In genomic region chr10:117138838-117139580, GRCh38 we compare ENCODE assay signal across 21 cellular contexts. TPM values are rescaled to one million over a fixed set of nuclear protein-coding genes. Genes with fewer than 3 reads are reported as not detected.
DNase-seq lines count a peak whose midpoint lies in the region; TF ChIP-seq lines count a peak whose summit lies in the region.
"Had no signal": no experiment of that assay in that cellular context is flagged by ENCODE, and none has a peak within 500 bp of the region (broad histone marks: within the 10 kb centered on the region; RNA-seq: fewer than 3 reads in every experiment).

No MANE protein-coding gene starts in this region.

- H3K27ac ChIP-seq in HUES64 (ENCODE audit: low read depth, low read length): no peak overlapping the region
- H3K27ac ChIP-seq: coronary artery, esophagus squamous epithelium, neutrophil had no signal

- peaks cover 66% of the 10 kb centered on the region for H3K27me3 Mint-ChIP-seq in activated T-helper 1 cell treated with anti-CD3 and anti-CD28 coated beads, Interleukin-12 subunit alpha, Interleukin-12 subunit beta, Interleukin-2, Interleukin-4 antibody, amounts not matched to agents 30 ng/mL and 10 ng/mL and 1 ng/mL, durations not matched to agents 14 hours and 24 hours and 36 hours (ENCODE audit: insufficient read depth)
- peaks cover 91% of the 10 kb centered on the region for H3K27me3 Mint-ChIP-seq in mesothelial cell of epicardium (ENCODE audit: low read depth)

- H3K36me3 ChIP-seq in HUES64 (ENCODE audit: insufficient read depth, low read length): no peaks in the 10 kb centered on the region
- H3K36me3 ChIP-seq: esophagus squamous epithelium, HAP-1, neutrophil had no signal

- intact Hi-C loops in activated T-helper 1 cell treated with anti-CD3 and anti-CD28 coated beads, Interleukin-12 subunit alpha, Interleukin-12 subunit beta, Interleukin-2, Interleukin-4 antibody, amounts not matched to agents 30 ng/mL and 10 ng/mL and 1 ng/mL, durations not matched to agents 14 hours and 24 hours and 36 hours (cut with micrococcal nuclease): no loop called here

- H3K4me3 Mint-ChIP-seq in activated T-helper 1 cell treated with anti-CD3 and anti-CD28 coated beads, Interleukin-12 subunit alpha, Interleukin-12 subunit beta, Interleukin-2, Interleukin-4 antibody, amounts not matched to agents 30 ng/mL and 10 ng/mL and 1 ng/mL, durations not matched to agents 14 hours and 24 hours and 36 hours: no peak overlapping the region
- H3K4me3 Mint-ChIP-seq in mesothelial cell of epicardium: peak overlapping the region; percentile 26
- H3K4me3 Mint-ChIP-seq: activated B cell treated with CpG ODN at 0.5 μM for 24 hours had no signal

- no peak for TF ChIP-seq CTCF in mesothelial cell of epicardium (IDR thresholded peaks at IDR 0.05; ENCODE audit: unreplicated experiment)

- WGBS in HUES64: under 1% methylated on average over 16 of the region's 19 CpGs

- H3K9me3 ChIP-seq in HUES64 (ENCODE audit: insufficient read depth, low read depth, low read length): peaks cover 2% of the 10 kb centered on the region; the same call in 1 of the 2 replicates
- H3K9me3 ChIP-seq: esophagus squamous epithelium, HAP-1, neutrophil had no signal

- H3K36me3 Mint-ChIP-seq in activated T-helper 1 cell treated with anti-CD3 and anti-CD28 coated beads, Interleukin-12 subunit alpha, Interleukin-12 subunit beta, Interleukin-2, Interleukin-4 antibody, amounts not matched to agents 30 ng/mL and 10 ng/mL and 1 ng/mL, durations not matched to agents 14 hours and 24 hours and 36 hours (ENCODE audit: low read depth): no peaks in the 10 kb centered on the region
- H3K36me3 Mint-ChIP-seq in mesothelial cell of epicardium: no peaks in the 10 kb centered on the region
- H3K36me3 Mint-ChIP-seq: CD4-positive, alpha-beta memory T cell had no signal

- H3K4me3 ChIP-seq in HUES64 (ENCODE audit: low read length): peak overlapping the region; percentile 35
- H3K4me3 ChIP-seq: HAP-1, lung had no signal

- H3K27me3 ChIP-seq in HUES64 (ENCODE audit: insufficient read depth, low read length): peaks cover 98% of the 10 kb centered on the region

- peak overlapping the region; percentile 65 for H3K27ac Mint-ChIP-seq in activated T-helper 1 cell treated with anti-CD3 and anti-CD28 coated beads, Interleukin-12 subunit alpha, Interleukin-12 subunit beta, Interleukin-2, Interleukin-4 antibody, amounts not matched to agents 30 ng/mL and 10 ng/mL and 1 ng/mL, durations not matched to agents 14 hours and 24 hours and 36 hours
- no peak overlapping the region for H3K27ac Mint-ChIP-seq in mesothelial cell of epicardium
- H3K27ac Mint-ChIP-seq: activated B cell treated with CpG ODN at 0.5 μM for 24 hours; CD4-positive, alpha-beta memory T cell had no signal

- H3K4me1 Mint-ChIP-seq in activated T-helper 1 cell treated with anti-CD3 and anti-CD28 coated beads, Interleukin-12 subunit alpha, Interleukin-12 subunit beta, Interleukin-2, Interleukin-4 antibody, amounts not matched to agents 30 ng/mL and 10 ng/mL and 1 ng/mL, durations not matched to agents 14 hours and 24 hours and 36 hours (ENCODE audit: low read depth): no peaks in the 10 kb centered on the region
- peaks cover 19% of the 10 kb centered on the region for H3K4me1 Mint-ChIP-seq in mesothelial cell of epicardium

- peak overlapping the region; percentile 16; the same call in 1 of the 2 replicates for H3K9ac ChIP-seq in HUES64 (ENCODE audit: low read depth, low read length)

- peaks cover 19% of the 10 kb centered on the region for H3K4me1 ChIP-seq in HUES64 (ENCODE audit: insufficient read depth, low read length)
- H3K4me1 ChIP-seq: HAP-1 had no signal

- no peaks in the 10 kb centered on the region for H3K9me3 Mint-ChIP-seq in activated T-helper 1 cell treated with anti-CD3 and anti-CD28 coated beads, Interleukin-12 subunit alpha, Interleukin-12 subunit beta, Interleukin-2, Interleukin-4 antibody, amounts not matched to agents 30 ng/mL and 10 ng/mL and 1 ng/mL, durations not matched to agents 14 hours and 24 hours and 36 hours
- no peaks in the 10 kb centered on the region for H3K9me3 Mint-ChIP-seq in mesothelial cell of epicardium
- H3K9me3 Mint-ChIP-seq: activated B cell treated with CpG ODN at 0.5 μM for 24 hours had no signal

- DNase-seq in DMS53 (lab: John Stamatoyannopoulos, UW): peak; percentile 43
- no peak for DNase-seq in DMS53 treated with DMSO at 0.1 percent for 48 hours (lab: John Stamatoyannopoulos, UW; ENCODE audit: unreplicated experiment)
- DNase-seq in activated T-helper 1 cell treated with anti-CD3 and anti-CD28 coated beads, Interleukin-12 subunit alpha, Interleukin-12 subunit beta, Interleukin-2, Interleukin-4 antibody, amounts not matched to agents 30 ng/mL and 10 ng/mL and 1 ng/mL, durations not matched to agents 14 hours and 24 hours and 36 hours (ENCODE audit: low spot score): no peak
- no peak for DNase-seq in mesothelial cell of epicardium (ENCODE audit: low spot score in 2 of 2, unreplicated experiment in 2 of 2)
- DNase-seq in SIG-M5 (lab: John Stamatoyannopoulos, UW): no peak
- DNase-seq in iPS-NIHi11 (ENCODE audit: low spot score): no peak
- no peak for DNase-seq in stimulated activated CD4-positive, alpha-beta T cell treated with anti-CD3 and anti-CD28 coated beads, Interleukin-1b, Interleukin-23, amount 100 ng/mL, for 48 hours
- DNase-seq: 8988T; activated B cell treated with CpG ODN at 0.5 μM for 24 hours; CD4-positive, alpha-beta memory T cell; esophagus squamous epithelium; hippocampal formation; NCI-H2081 treated with DMSO at 0.1 percent for 48 hours; small intestine; substantia nigra had no signal

RNA-seq across cellular contexts. Expression of gene VAX1, which starts 0.9 kb away (rescaled TPM):
- 0.20 TPM for polyA plus RNA-seq in HUES64 (2013, experiment 1 of 2)
- polyA plus RNA-seq in HUES64 (2013, experiment 2 of 2): 0.51 TPM
- total RNA-seq in activated T-helper 1 cell treated with anti-CD3 and anti-CD28 coated beads, Interleukin-12 subunit alpha, Interleukin-12 subunit beta, Interleukin-2, Interleukin-4 antibody, amounts not matched to agents 30 ng/mL and 10 ng/mL and 1 ng/mL, durations not matched to agents 14 hours and 24 hours and 36 hours: not detected in 2 replicates
- total RNA-seq in mesothelial cell of epicardium: 0.09 TPM in 1 of 3 replicates, not detected in the others
- total RNA-seq: activated B cell treated with CpG ODN at 0.5 μM for 24 hours; CD4-positive, alpha-beta memory T cell; LHCN-M2; lung had no signal
- polyA plus RNA-seq: CD4-positive, alpha-beta memory T cell; lung; small intestine had no signal

RNA-seq across cellular contexts. Expression of gene KCNK18, which starts 58.3 kb away (rescaled TPM):
- not detected for polyA plus RNA-seq in HUES64 (2013, experiment 1 of 2)
- polyA plus RNA-seq in HUES64 (2013, experiment 2 of 2): not detected
- total RNA-seq in activated T-helper 1 cell treated with anti-CD3 and anti-CD28 coated beads, Interleukin-12 subunit alpha, Interleukin-12 subunit beta, Interleukin-2, Interleukin-4 antibody, amounts not matched to agents 30 ng/mL and 10 ng/mL and 1 ng/mL, durations not matched to agents 14 hours and 24 hours and 36 hours: not detected in 2 replicates
- total RNA-seq in mesothelial cell of epicardium: not detected in 3 replicates
- total RNA-seq: activated B cell treated with CpG ODN at 0.5 μM for 24 hours; CD4-positive, alpha-beta memory T cell; esophagus squamous epithelium; LHCN-M2; lung had no signal
- polyA plus RNA-seq: CD4-positive, alpha-beta memory T cell; lung; small intestine had no signal
